Comparison of ENCODE assay signal across 12 cellular contexts in genomic region chr1:116164056-116164889, GRCh38. TPM values are rescaled to one million over a fixed set of nuclear protein-coding genes. Genes with fewer than 3 reads are reported as not detected.
A peak's percentile ranks its signal among the peaks of the same experiment; 100 is the strongest.
DNase-seq lines count a peak whose midpoint lies in the region; ATAC-seq and TF ChIP-seq lines count a peak whose summit lies in the region.
"Had no signal": no experiment of that assay in that cellular context is flagged by ENCODE, and none has a peak within 500 bp of the region (broad histone marks: within the 10 kb centered on the region; RNA-seq: fewer than 3 reads in every experiment).

No MANE protein-coding gene starts in this region.

- H3K4me3 ChIP-seq in GM23248 (no peak overlapping the region), adipocyte (ENCODE audit: low read length) (peak overlapping the region; percentile 31), heart right ventricle (no peak overlapping the region), gastrocnemius medialis (no peak overlapping the region)

- H3K9ac ChIP-seq in GM23248 (no peak overlapping the region), adipocyte (ENCODE audit: low read length) (peak overlapping the region; percentile 54)

- peak overlapping the region; percentile 28 for H3K4me2 ChIP-seq in GM23248 (ENCODE audit: unreplicated experiment)

- TF ChIP-seq POLR2A in gastrocnemius medialis (IDR thresholded peaks at IDR 0.05): no peak

- H3K36me3 ChIP-seq in GM23248 (ENCODE audit: low read depth) (no peaks in the 10 kb centered on the region), adipocyte (ENCODE audit: control insufficient read depth, insufficient read depth, low read length, severe bottlenecking) (no peaks in the 10 kb centered on the region), heart right ventricle (no peaks in the 10 kb centered on the region), gastrocnemius medialis (no peaks in the 10 kb centered on the region)

- H3K9me2 ChIP-seq in GM23248 (ENCODE audit: insufficient read depth): no peaks in the 10 kb centered on the region

- no peaks in the 10 kb centered on the region for H3K9me3 ChIP-seq in GM23248 (ENCODE audit: low read depth)
- no peaks in the 10 kb centered on the region for H3K9me3 ChIP-seq in adipocyte (ENCODE audit: control insufficient read depth, low read length)
- peaks cover 0 to 5% (median 0%) of the 10 kb centered on the region in 11 donors for H3K9me3 ChIP-seq in heart right ventricle
- H3K9me3 ChIP-seq in gastrocnemius medialis: no peaks in the 10 kb centered on the region

- 6 to 16% methylated on average over 6 of the region's 6 CpGs for WGBS in GM23248 (ENCODE audit: low coverage in 1 of 2, low lambda C conversion rate in 2 of 2, missing lambda C conversion rate in 2 of 2), 2 experiments
- WGBS in heart right ventricle, 2 donors: 33 to 48% methylated on average over 6 of the region's 6 CpGs

- intact Hi-C loops in heart right ventricle (cut with DNase I): no loop called here
- intact Hi-C loops in gastrocnemius medialis (cut with DNase I; ENCODE audit: low total_unique reads): no loop called here

- no peaks in the 10 kb centered on the region for H3K79me2 ChIP-seq in GM23248 (ENCODE audit: insufficient read depth)

- no peaks in the 10 kb centered on the region for H3K4me1 ChIP-seq in GM23248 (ENCODE audit: insufficient read depth)
- H3K4me1 ChIP-seq in adipocyte (ENCODE audit: control insufficient read depth, insufficient read depth, low read length): peaks cover 41% of the 10 kb centered on the region
- peaks cover 22 to 56% (median 47%) of the 10 kb centered on the region in 9 donors for H3K4me1 ChIP-seq in heart right ventricle
- H3K4me1 ChIP-seq in gastrocnemius medialis: peaks cover 0 to 13% of the 10 kb centered on the region in 2 donors

- ATAC-seq in heart right ventricle: peak in 6 of 8 donors; percentile 6 to 75 (median 64)
- no peak for ATAC-seq in gastrocnemius medialis
- no peak for ATAC-seq in GM21447 (IDR thresholded peaks at IDR 0.05; ENCODE audit: unreplicated experiment)
- ATAC-seq in GM18867 (IDR thresholded peaks at IDR 0.05; ENCODE audit: unreplicated experiment): no peak
- ATAC-seq: activated T-cell treated with anti-CD3 and anti-CD28 coated beads, Interleukin-2, amount 50 U/mL, for 4 hours had no signal

- no peaks in the 10 kb centered on the region for H3F3A ChIP-seq in GM23248 (ENCODE audit: insufficient read depth)

- H4K20me1 ChIP-seq in GM23248 (ENCODE audit: insufficient read depth): no peaks in the 10 kb centered on the region

- in situ Hi-C loops in GM23248 (cut with MboI) (no loop called here), gastrocnemius medialis (cut with MboI; ENCODE audit: low sequenced_read_pairs in 4 of 4) (loop anchor here in 1 of 4 donors (25.0 kb wide), 1 partner anchor 198 kb away; the partner anchor contains the start of gene ATP1A1)

- no peaks in the 10 kb centered on the region for H3K27me3 ChIP-seq in GM23248 (replicated peaks; ENCODE audit: insufficient read depth)
- no peaks in the 10 kb centered on the region for H3K27me3 ChIP-seq in adipocyte (replicated peaks; ENCODE audit: control insufficient read depth, insufficient read depth, low read length)
- no peaks in the 10 kb centered on the region for H3K27me3 ChIP-seq in heart right ventricle
- no peaks in the 10 kb centered on the region for H3K27me3 ChIP-seq in gastrocnemius medialis

- H3K27ac ChIP-seq in GM23248: no peak overlapping the region
- H3K27ac ChIP-seq in heart right ventricle: peak overlapping the region; percentile 12 to 90 (median 66)
- H3K27ac ChIP-seq in gastrocnemius medialis: peak overlapping the region in 3 of 4 donors; percentile 43 to 66 (median 52)
- H3K27ac ChIP-seq: VCaP had no signal

- peak overlapping the region; percentile 62; the same call in 1 of the 2 replicates for H2AFZ ChIP-seq in GM23248

- peak; percentile 27 for DNase-seq in GM23248
- DNase-seq in adipocyte (ENCODE audit: low read depth): peak; percentile 24
- DNase-seq in heart right ventricle: peak in 1 of 2 donors; percentile 63
- peak in 1 of 2 donors; percentile 22 for DNase-seq in gastrocnemius medialis
- no peak for DNase-seq in stimulated activated CD4-positive, alpha-beta T cell treated with anti-CD3 and anti-CD28 coated beads, Interleukin-1b, Interleukin-23, amount 100 ng/mL, for 48 hours
- no peak for DNase-seq in iPS-NIHi11 (ENCODE audit: low spot score)
- DNase-seq: activated T-cell treated with anti-CD3 and anti-CD28 coated beads, Interleukin-2, amount 50 U/mL, for 4 hours; immature natural killer cell; naive B cell had no signal

- TF ChIP-seq CTCF in heart right ventricle (IDR thresholded peaks at IDR 0.05): no peak
- no peak for TF ChIP-seq CTCF in gastrocnemius medialis (IDR thresholded peaks at IDR 0.05 in 4 of 5, conservative IDR thresholded peaks at IDR 0.05 in 1 of 5)

RNA-seq across cellular contexts. Expression of gene MAB21L3, which starts 53.1 kb away (rescaled TPM):
- total RNA-seq in GM23248 (2014; rRNA removed; shearing (Covaris generic)): 2.7 TPM in 1 of 2 replicates, not detected in the other
- polyA plus RNA-seq in GM23248 (2016; fragmentation: Nextera tagmentation; extraction: Ambion mirVana): 0.08 TPM in 1 of 2 replicates, not detected in the other
- total RNA-seq in heart right ventricle: under 1 TPM in 1 of 10 donors, not detected in 9; 0.07 TPM
- not detected for polyA plus RNA-seq in heart right ventricle
- total RNA-seq in gastrocnemius medialis: 1 to 10 TPM in 1 of 4 donors, under 1 TPM in 2, not detected in 1; 0.07 to 2.0 (median 0.16) TPM
- total RNA-seq: activated T-cell treated with anti-CD3 and anti-CD28 coated beads, Interleukin-2, amount 50 U/mL, for 4 hours had no signal
- polyA plus RNA-seq: immature natural killer cell had no signal

Comparison
In these comparisons a context has a peak if more than half of its experiments do, and no peak if none do; other contexts are left out.
1. DNase-seq: peak in GM23248 (single experiment) and adipocyte (single experiment); none in stimulated activated CD4-positive, alpha-beta T cell treated with anti-CD3 and anti-CD28 coated beads, Interleukin-1b, Interleukin-23, amount 100 ng/mL, for 48 hours (single experiment) and iPS-NIHi11 (single experiment).
2. ATAC-seq: peak in heart right ventricle (6 of 8); none in gastrocnemius medialis (0 of 2), GM21447 (single experiment) and GM18867 (single experiment).